18 cellular contexts compared by ENCODE assay signal in genomic region chr3:128267541-128267940, GRCh38.
"Had no signal": no experiment of that assay in that cellular context is flagged by ENCODE, and none has a peak within 500 bp of the region (broad histone marks: within the 10 kb centered on the region; RNA-seq: fewer than 3 reads in every experiment).

No MANE protein-coding gene starts in this region.

- H3K36me3 ChIP-seq: ovary, thoracic aorta, transverse colon had no signal

- H3K4me3 Mint-ChIP-seq: effector memory CD8-positive, alpha-beta T cell; immature natural killer cell; naive thymus-derived CD8-positive, alpha-beta T cell; neural crest cell had no signal

- H3K27me3 Mint-ChIP-seq: effector memory CD8-positive, alpha-beta T cell; naive thymus-derived CD8-positive, alpha-beta T cell had no signal

- DNase-seq: effector memory CD8-positive, alpha-beta T cell; erythroblast; foreskin keratinocyte; immature natural killer cell; kidney; left colon; mesendoderm; naive thymus-derived CD8-positive, alpha-beta T cell; ovary; right cardiac atrium; small intestine; stimulated activated CD4-positive, alpha-beta T cell treated with anti-CD3 and anti-CD28 coated beads, Interleukin-12 subunit alpha, Interleukin-12 subunit beta, amount 100 ng/mL, for 4 hours; stimulated activated naive CD4-positive, alpha-beta T cell; stomach; substantia nigra; transverse colon had no signal

- ATAC-seq: effector memory CD8-positive, alpha-beta T cell; foreskin keratinocyte; left colon; naive thymus-derived CD8-positive, alpha-beta T cell; right cardiac atrium had no signal

- H3K4me1 Mint-ChIP-seq: immature natural killer cell had no signal

- H3K27ac ChIP-seq: foreskin keratinocyte, ovary, stomach, thoracic aorta, transverse colon had no signal

- H3K4me1 ChIP-seq: foreskin keratinocyte, transverse colon had no signal

- H3K27me3 ChIP-seq: foreskin keratinocyte, ovary, stomach, transverse colon had no signal

- H3K4me3 ChIP-seq: ovary, stomach, thoracic aorta, transverse colon had no signal

- H3K9me3 Mint-ChIP-seq: effector memory CD8-positive, alpha-beta T cell; immature natural killer cell; naive thymus-derived CD8-positive, alpha-beta T cell; neural crest cell had no signal

- H3K9me3 ChIP-seq: ovary, stomach, thoracic aorta, transverse colon had no signal
